13 cellular contexts compared by ENCODE assay signal in the genomic region with DNA sequence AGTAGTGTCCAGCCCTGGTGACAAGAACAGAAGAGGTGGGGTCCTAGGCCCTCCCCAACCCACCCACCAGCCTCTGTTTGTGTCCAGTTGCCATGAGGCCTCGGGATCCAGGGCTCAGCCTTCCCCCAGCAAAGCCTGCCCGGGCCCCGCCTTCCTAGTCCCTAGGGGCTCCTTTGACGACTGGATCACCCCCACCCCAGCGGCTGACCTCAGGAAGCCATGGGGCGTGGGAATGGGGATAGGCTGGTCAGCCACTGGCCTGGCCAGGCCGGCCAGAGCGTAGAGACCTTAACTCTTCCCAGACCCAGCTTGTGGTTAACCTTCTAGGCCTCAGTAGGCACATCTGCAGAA. TPM values are rescaled to one million over a fixed set of nuclear protein-coding genes. Genes with fewer than 3 reads are reported as not detected.
DNase-seq lines count a peak whose midpoint lies in the region; ATAC-seq, FAIRE-seq and TF ChIP-seq lines count a peak whose summit lies in the region.
"Had no signal": no experiment of that assay in that cellular context is flagged by ENCODE, and none has a peak within 500 bp of the region (broad histone marks: within the 10 kb centered on the region; RNA-seq: fewer than 3 reads in every experiment).

No MANE protein-coding gene starts in this region.

- H3K27me3 Mint-ChIP-seq in natural killer cell treated with Interleukin-12 subunit alpha and Interleukin-12 subunit beta and Interleukin-15 and Interleukin-18, amount 100 ng/mL, for 72 hours, result peaks cover 11 to 21% of the 10 kb centered on the region in 2 donors

- H3K4me3 Mint-ChIP-seq in natural killer cell treated with Interleukin-12 subunit alpha and Interleukin-12 subunit beta and Interleukin-15 and Interleukin-18, amount 100 ng/mL, for 72 hours, result no peak overlapping the region

- no peaks in the 10 kb centered on the region for H3K36me3 ChIP-seq in osteoblast (ENCODE audit: insufficient read depth, low read length)
- H3K36me3 ChIP-seq in upper lobe of left lung, result no peaks in the 10 kb centered on the region
- H3K36me3 ChIP-seq: BLaER1 had no signal

- H3K4me3 ChIP-seq in osteoblast (ENCODE audit: insufficient read depth, low read length) (no peak overlapping the region), upper lobe of left lung (no peak overlapping the region)
- H3K4me3 ChIP-seq: BLaER1 had no signal

- TF ChIP-seq CTCF in osteoblast (IDR thresholded peaks at IDR 0.05; ENCODE audit: extremely low read depth, low read depth, low read length), result no peak
- TF ChIP-seq CTCF in upper lobe of left lung (IDR thresholded peaks at IDR 0.05), result no peak

- no peaks in the 10 kb centered on the region for H3K36me3 Mint-ChIP-seq in natural killer cell treated with Interleukin-12 subunit alpha and Interleukin-12 subunit beta and Interleukin-15 and Interleukin-18, amount 100 ng/mL, for 72 hours

- H3K4me1 ChIP-seq in osteoblast (ENCODE audit: insufficient read depth, low read length) (peaks cover 19% of the 10 kb centered on the region), upper lobe of left lung (peaks cover 40 to 70% (median 52%) of the 10 kb centered on the region in 4 donors)

- TF ChIP-seq POLR2A in upper lobe of left lung (IDR thresholded peaks at IDR 0.05), result no peak
- TF ChIP-seq POLR2A in GM12892 (IDR thresholded peaks at IDR 0.05; ENCODE audit: low read depth, low read length), result no peak

- intact Hi-C loops in left ventricle myocardium superior (cut with micrococcal nuclease), result no loop called here

- H2AFZ ChIP-seq in osteoblast (ENCODE audit: low read length), result no peak overlapping the region

- H3K9me3 ChIP-seq in osteoblast (ENCODE audit: low read depth, low read length), result no peaks in the 10 kb centered on the region
- no peaks in the 10 kb centered on the region for H3K9me3 ChIP-seq in upper lobe of left lung
- H3K9me3 ChIP-seq: BLaER1 had no signal

- no peak overlapping the region for H3K4me2 ChIP-seq in osteoblast (ENCODE audit: insufficient read depth, low read length)
- H3K4me2 ChIP-seq: BLaER1 had no signal

- H3K27ac ChIP-seq in cingulate gyrus (ENCODE audit: low read depth, low read length), result peak overlapping the region; percentile 29
- no peak overlapping the region for H3K27ac ChIP-seq in osteoblast (ENCODE audit: low read depth, low read length)
- peak overlapping the region; percentile 64 to 73 (median 67) for H3K27ac ChIP-seq in upper lobe of left lung
- H3K27ac ChIP-seq: BLaER1 had no signal

- no peak overlapping the region for H3K27ac Mint-ChIP-seq in natural killer cell treated with Interleukin-12 subunit alpha and Interleukin-12 subunit beta and Interleukin-15 and Interleukin-18, amount 100 ng/mL, for 72 hours

- no peaks in the 10 kb centered on the region for H3K9me3 Mint-ChIP-seq in natural killer cell treated with Interleukin-12 subunit alpha and Interleukin-12 subunit beta and Interleukin-15 and Interleukin-18, amount 100 ng/mL, for 72 hours

- no peak for FAIRE-seq in GM12892 (lab: Jason Lieb, UNC)
- FAIRE-seq: astrocyte had no signal

- no peaks in the 10 kb centered on the region for H3K79me2 ChIP-seq in osteoblast (ENCODE audit: insufficient read depth, low read length)

- H4K20me1 ChIP-seq in osteoblast (ENCODE audit: insufficient read depth, low read length), result peaks cover 4% of the 10 kb centered on the region

- WGBS in upper lobe of left lung, 2 donors, result 73 to 76% methylated on average over 6 to 7 of the region's 8 CpGs

- H3K27me3 ChIP-seq in osteoblast (ENCODE audit: insufficient read depth, low read length), result peaks cover 19% of the 10 kb centered on the region
- peaks cover 0 to 13% (median 2%) of the 10 kb centered on the region in 4 donors for H3K27me3 ChIP-seq in upper lobe of left lung

- ATAC-seq in left ventricle myocardium superior (peak; percentile 31), upper lobe of left lung (ENCODE audit: low FRiP score in 2 of 2) (peak in 1 of 2 donors; percentile 21)
- no peak for ATAC-seq in natural killer cell treated with Interleukin-12 subunit alpha and Interleukin-12 subunit beta and Interleukin-15 and Interleukin-18, amount 100 ng/mL, for 72 hours

- H3K4me1 Mint-ChIP-seq in natural killer cell treated with Interleukin-12 subunit alpha and Interleukin-12 subunit beta and Interleukin-15 and Interleukin-18, amount 100 ng/mL, for 72 hours (ENCODE audit: low read depth in 2 of 2), result peaks cover 4 to 6% of the 10 kb centered on the region in 2 donors

- no peak for TF ChIP-seq EP300 in upper lobe of left lung (IDR thresholded peaks at IDR 0.05)

- DNase-seq in left ventricle myocardium superior, result peak; percentile 81
- DNase-seq in osteoblast (ENCODE audit: insufficient read length, low spot score, missing footprints), result peak; percentile 83
- DNase-seq in upper lobe of left lung, result peak in 1 of 2 donors; percentile 63
- DNase-seq in natural killer cell treated with Interleukin-12 subunit alpha and Interleukin-12 subunit beta and Interleukin-15 and Interleukin-18, amount 100 ng/mL, for 72 hours (ENCODE audit: low spot score), result no peak
- DNase-seq in CD1c-positive myeloid dendritic cell (ENCODE audit: extremely low spot score), result no peak
- no peak for DNase-seq in GM12892 (ENCODE audit: insufficient read length)
- DNase-seq in NCI-H446 (lab: John Stamatoyannopoulos, UW), result no peak
- DNase-seq: foreskin fibroblast; stimulated activated naive CD4-positive, alpha-beta T cell had no signal

RNA-seq across cellular contexts. Expression of a gene that starts 4.1 kb away (rescaled TPM):
- 8.9 TPM for total RNA-seq in left ventricle myocardium superior
- total RNA-seq in osteoblast, result 0.59 and 0.72 TPM in 2 replicates
- 100 to 1,000 TPM in 4 of 6 donors, 10 to 100 TPM in 2; 40.0 to 167 (median 112) TPM for total RNA-seq in upper lobe of left lung
- under 1 TPM in 1 of 2 donors, not detected in 1; 0.31 TPM for total RNA-seq in natural killer cell treated with Interleukin-12 subunit alpha and Interleukin-12 subunit beta and Interleukin-15 and Interleukin-18, amount 100 ng/mL, for 72 hours
- not detected for polyA plus RNA-seq in GM12892 (2012; ENCODE audit: missing spikeins)
- total RNA-seq: HT1080 had no signal

RNA-seq across cellular contexts. Expression of a gene that starts 18.9 kb away (rescaled TPM):
- total RNA-seq in left ventricle myocardium superior (3.5 TPM), osteoblast (9.0 and 13.3 TPM in 2 replicates), upper lobe of left lung (10 to 100 TPM; 14.7 to 49.2 (median 21.4) TPM)
- 1 to 10 TPM; 1.6 to 2.0 TPM for total RNA-seq in natural killer cell treated with Interleukin-12 subunit alpha and Interleukin-12 subunit beta and Interleukin-15 and Interleukin-18, amount 100 ng/mL, for 72 hours
- polyA plus RNA-seq in GM12892 (2012; ENCODE audit: missing spikeins), result 0.40 TPM

RNA-seq across cellular contexts. Expression of a gene that starts 33.5 kb away (rescaled TPM):
- total RNA-seq in left ventricle myocardium superior, result 0.89 TPM
- total RNA-seq in osteoblast, result not detected in 2 replicates
- 1 to 10 TPM in 5 of 6 donors, under 1 TPM in 1; 0.78 to 5.0 (median 1.6) TPM for total RNA-seq in upper lobe of left lung
- total RNA-seq in natural killer cell treated with Interleukin-12 subunit alpha and Interleukin-12 subunit beta and Interleukin-15 and Interleukin-18, amount 100 ng/mL, for 72 hours, result not detected
- 0.45 TPM for polyA plus RNA-seq in GM12892 (2012; ENCODE audit: missing spikeins)
- total RNA-seq: astrocyte had no signal

Comparison
In these comparisons a context has a peak if more than half of its experiments do, and no peak if none do; other contexts are left out.
1. DNase-seq: peak in left ventricle myocardium superior (single experiment) and osteoblast (single experiment); none in natural killer cell treated with Interleukin-12 subunit alpha and Interleukin-12 subunit beta and Interleukin-15 and Interleukin-18, amount 100 ng/mL, for 72 hours (single experiment), CD1c-positive myeloid dendritic cell (single experiment), GM12892 (single experiment) and NCI-H446 (0 of 2).